Comparison of ENCODE assay signal across 1 cellular context in genomic region chr3:167734498-167735232, GRCh38.
TF ChIP-seq lines count a peak whose summit lies in the region.

PDCD10 (minus strand) TSS chr3:167734892; CDS start chr3:167720157, 14,735 bp downstream.

TF ChIP-seq in HEK293, 187 proteins besides CTCF, POLR2A, EP300 and RAD21 (continued from another document and continues in another):
- TF ChIP-seq ZSCAN18 (tag by site-specific recombination; IDR thresholded peaks at IDR 0.05) (no peak), ZNF148 (tag by site-specific recombination; IDR thresholded peaks at IDR 0.05; ENCODE audit: borderline replicate concordance) (no peak), ZNF202 (tag by site-specific recombination; IDR thresholded peaks at IDR 0.05; ENCODE audit: borderline replicate concordance) (no peak), ZNF529 (tag by site-specific recombination; IDR thresholded peaks at IDR 0.05; ENCODE audit: insufficient replicate concordance) (no peak), ZNF366 (tag by site-specific recombination; conservative IDR thresholded peaks at IDR 0.05) (peak; percentile 93), REPIN1 (tag by site-specific recombination; IDR thresholded peaks at IDR 0.05; ENCODE audit: low read depth) (no peak), MYNN (tag by site-specific recombination; IDR thresholded peaks at IDR 0.05; ENCODE audit: borderline replicate concordance) (no peak), BCL6B (tag by site-specific recombination; IDR thresholded peaks at IDR 0.05) (no peak), ZNF645 (tag by site-specific recombination; IDR thresholded peaks at IDR 0.05) (no peak), TCF7L2 (IDR thresholded peaks at IDR 0.05; ENCODE audit: borderline replicate concordance, low read depth, low read length) (no peak), IKZF3 (tag by site-specific recombination; IDR thresholded peaks at IDR 0.05) (peak; percentile 87), ZEB2 (tag by site-specific recombination; IDR thresholded peaks at IDR 0.05) (no peak), ZNF280C (tag by site-specific recombination; IDR thresholded peaks at IDR 0.05) (no peak), YY1 (tag by site-specific recombination; IDR thresholded peaks at IDR 0.05) (no peak), ZNF354C (tag by site-specific recombination; IDR thresholded peaks at IDR 0.05; ENCODE audit: borderline replicate concordance, low read depth) (no peak), ZNF555 (tag by site-specific recombination; conservative IDR thresholded peaks at IDR 0.05) (no peak), ZNF658 (tag by site-specific recombination; IDR thresholded peaks at IDR 0.05) (no peak), GLI2 (tag by site-specific recombination; IDR thresholded peaks at IDR 0.05; ENCODE audit: borderline replicate concordance, low read depth) (no peak), ZNF837 (tag by site-specific recombination; IDR thresholded peaks at IDR 0.05) (no peak), RBAK (tag by site-specific recombination; IDR thresholded peaks at IDR 0.05) (no peak), ZBTB6 (tag by site-specific recombination; IDR thresholded peaks at IDR 0.05) (no peak), KLF10 (tag by site-specific recombination; IDR thresholded peaks at IDR 0.05) (peak; percentile 90), ZNF302 (tag by site-specific recombination; IDR thresholded peaks at IDR 0.05; ENCODE audit: low read depth) (no peak), ZNF510 (tag by site-specific recombination; IDR thresholded peaks at IDR 0.05; ENCODE audit: insufficient replicate concordance) (no peak), ZNF292 (tag by site-specific recombination; IDR thresholded peaks at IDR 0.05; ENCODE audit: borderline replicate concordance, low read depth) (no peak), GLI4 (tag by site-specific recombination; IDR thresholded peaks at IDR 0.05) (0 out of 2 replicates have a peak, but pooled peaks have one; percentile 66), ZNF639 (tag by site-specific recombination; IDR thresholded peaks at IDR 0.05) (no peak), HOXA7 (CRISPR knock-in tag; IDR thresholded peaks at IDR 0.05; ENCODE audit: borderline replicate concordance) (no peak), ZNF660 (tag by site-specific recombination; IDR thresholded peaks at IDR 0.05) (peak; percentile 70), GLIS1 (tag by site-specific recombination; IDR thresholded peaks at IDR 0.05) (peak; percentile 1; the same call in 1 of the 2 replicates), ZNF571 (tag by site-specific recombination; IDR thresholded peaks at IDR 0.05) (no peak), ZNF2 (tag by site-specific recombination; IDR thresholded peaks at IDR 0.05) (peak; percentile 73), ZNF184 (tag by site-specific recombination; IDR thresholded peaks at IDR 0.05) (no peak), SETDB1 (IDR thresholded peaks at IDR 0.05; ENCODE audit: insufficient read length, low read length) (no peak), MEIS1 (CRISPR knock-in tag; IDR thresholded peaks at IDR 0.05; ENCODE audit: borderline replicate concordance) (no peak), ZNF157 (tag by site-specific recombination; IDR thresholded peaks at IDR 0.05) (no peak), ZNF488 (tag by site-specific recombination; IDR thresholded peaks at IDR 0.05) (no peak), KLF16 (tag by site-specific recombination; IDR thresholded peaks at IDR 0.05) (no peak), ZNF561 (tag by site-specific recombination; IDR thresholded peaks at IDR 0.05; ENCODE audit: borderline replicate concordance) (no peak), ZNF362 (tag by site-specific recombination; IDR thresholded peaks at IDR 0.05) (no peak), HOXD13 (CRISPR knock-in tag; IDR thresholded peaks at IDR 0.05; ENCODE audit: borderline replicate concordance) (no peak), ZBTB10 (tag by site-specific recombination; IDR thresholded peaks at IDR 0.05) (no peak), ZNF473 (tag by site-specific recombination; IDR thresholded peaks at IDR 0.05) (no peak), ZXDB (tag by site-specific recombination; IDR thresholded peaks at IDR 0.05) (peak; percentile 49; the same call in 1 of the 2 replicates), ZNF398 (tag by site-specific recombination; IDR thresholded peaks at IDR 0.05) (peak; percentile 62)
